ENCODE assay signal across 1 cellular context in the genomic region with DNA sequence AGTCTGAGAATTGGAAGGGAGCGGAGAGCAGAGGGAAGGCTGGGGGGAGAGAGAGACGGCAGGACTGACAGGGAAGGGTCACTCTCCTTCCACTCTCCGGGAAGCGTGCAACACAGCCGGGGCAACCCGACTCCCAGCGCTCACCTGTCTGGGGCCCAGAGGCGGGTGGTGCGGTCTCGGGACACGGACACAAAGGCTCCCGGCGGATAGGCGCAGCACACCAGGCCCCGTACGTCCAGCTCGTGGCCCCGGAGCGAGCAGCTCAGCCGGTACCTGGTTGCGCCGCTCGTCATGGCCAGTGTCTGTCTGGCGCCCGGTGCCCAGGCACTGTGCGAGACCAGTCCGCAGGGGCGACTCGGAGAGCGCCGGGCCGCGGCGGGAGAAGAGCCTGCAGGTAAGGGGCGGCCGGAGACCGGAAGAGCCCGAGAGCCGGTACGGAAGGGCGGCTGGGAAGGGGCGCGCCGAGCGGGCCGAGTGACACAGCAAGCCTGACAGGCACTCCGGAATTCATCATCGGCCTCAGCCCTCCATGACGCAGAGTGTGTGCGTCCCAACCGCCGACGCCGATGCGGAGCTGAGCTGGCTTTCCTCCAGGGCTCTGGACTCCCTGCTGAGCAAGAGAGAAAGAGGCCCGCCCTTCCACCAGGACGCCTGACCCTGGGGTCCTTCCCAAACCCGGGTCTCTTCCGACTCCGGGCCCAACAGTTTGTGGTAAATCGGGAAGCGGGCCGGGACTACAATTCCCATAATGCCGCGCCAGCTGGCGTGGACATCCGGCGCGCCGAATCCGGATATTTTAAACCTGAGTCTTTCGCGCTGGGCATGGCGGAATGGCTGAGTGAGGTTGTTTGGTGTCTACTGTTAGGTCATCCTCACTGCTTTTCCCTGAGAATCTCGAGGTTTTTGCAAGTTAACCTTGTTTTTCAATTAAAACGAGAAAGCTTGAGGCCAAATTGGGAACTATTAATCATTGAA.
TF ChIP-seq lines count a peak whose summit lies in the region.

A gene (minus strand): TSS at position 490 of the 975 bp plus-strand sequence. CDS start 197 bp downstream, at position 293.

TF ChIP-seq in HepG2, 621 proteins besides CTCF, POLR2A, EP300 and RAD21 (continued from another document and continues in another):
- TF ChIP-seq, protein P1, sequence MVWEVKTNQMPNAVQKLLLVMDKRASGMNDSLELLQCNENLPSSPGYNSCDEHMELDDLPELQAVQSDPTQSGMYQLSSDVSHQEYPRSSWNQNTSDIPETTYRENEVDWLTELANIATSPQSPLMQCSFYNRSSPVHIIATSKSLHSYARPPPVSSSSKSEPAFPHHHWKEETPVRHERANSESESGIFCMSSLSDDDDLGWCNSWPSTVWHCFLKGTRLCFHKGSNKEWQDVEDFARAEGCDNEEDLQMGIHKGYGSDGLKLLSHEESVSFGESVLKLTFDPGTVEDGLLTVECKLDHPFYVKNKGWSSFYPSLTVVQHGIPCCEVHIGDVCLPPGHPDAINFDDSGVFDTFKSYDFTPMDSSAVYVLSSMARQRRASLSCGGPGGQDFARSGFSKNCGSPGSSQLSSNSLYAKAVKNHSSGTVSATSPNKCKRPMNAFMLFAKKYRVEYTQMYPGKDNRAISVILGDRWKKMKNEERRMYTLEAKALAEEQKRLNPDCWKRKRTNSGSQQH (CRISPR knock-in tag; IDR thresholded peaks at IDR 0.05; ENCODE audit: low read depth), result no peak
- TF ChIP-seq ATF1 (CRISPR knock-in tag; IDR thresholded peaks at IDR 0.05), result peak; percentile 99
- TF ChIP-seq SIX4 (CRISPR knock-in tag; IDR thresholded peaks at IDR 0.05), result no peak
- TF ChIP-seq ZNF83 (CRISPR knock-in tag; IDR thresholded peaks at IDR 0.05; ENCODE audit: borderline replicate concordance), result no peak; the same call in 1 of the 2 replicates
- TF ChIP-seq ZNF431 (CRISPR knock-in tag; IDR thresholded peaks at IDR 0.05; ENCODE audit: borderline replicate concordance, low read depth), result no peak
- no peak for TF ChIP-seq PAF1 (CRISPR knock-in tag; IDR thresholded peaks at IDR 0.05)
- no peak for TF ChIP-seq SNAPC2 (CRISPR knock-in tag; IDR thresholded peaks at IDR 0.05)
- TF ChIP-seq ZNF205 (CRISPR knock-in tag; IDR thresholded peaks at IDR 0.05), result no peak
- TF ChIP-seq SATB2 (CRISPR knock-in tag; IDR thresholded peaks at IDR 0.05), result no peak
- TF ChIP-seq U2AF2 (IDR thresholded peaks at IDR 0.05; ENCODE audit: low read depth, low read length), result no peak
- no peak for TF ChIP-seq ZNF879 (CRISPR knock-in tag; IDR thresholded peaks at IDR 0.05)
- TF ChIP-seq, protein P2, sequence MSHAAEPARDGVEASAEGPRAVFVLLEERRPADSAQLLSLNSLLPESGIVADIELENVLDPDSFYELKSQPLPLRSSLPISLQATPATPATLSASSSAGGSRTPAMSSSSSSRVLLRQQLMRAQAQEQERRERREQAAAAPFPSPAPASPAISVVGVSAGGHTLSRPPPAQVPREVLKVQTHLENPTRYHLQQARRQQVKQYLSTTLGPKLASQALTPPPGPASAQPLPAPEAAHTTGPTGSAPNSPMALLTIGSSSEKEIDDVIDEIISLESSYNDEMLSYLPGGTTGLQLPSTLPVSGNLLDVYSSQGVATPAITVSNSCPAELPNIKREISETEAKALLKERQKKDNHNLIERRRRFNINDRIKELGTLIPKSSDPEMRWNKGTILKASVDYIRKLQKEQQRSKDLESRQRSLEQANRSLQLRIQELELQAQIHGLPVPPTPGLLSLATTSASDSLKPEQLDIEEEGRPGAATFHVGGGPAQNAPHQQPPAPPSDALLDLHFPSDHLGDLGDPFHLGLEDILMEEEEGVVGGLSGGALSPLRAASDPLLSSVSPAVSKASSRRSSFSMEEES (CRISPR knock-in tag; IDR thresholded peaks at IDR 0.05), result no peak
- TF ChIP-seq, protein P3, sequence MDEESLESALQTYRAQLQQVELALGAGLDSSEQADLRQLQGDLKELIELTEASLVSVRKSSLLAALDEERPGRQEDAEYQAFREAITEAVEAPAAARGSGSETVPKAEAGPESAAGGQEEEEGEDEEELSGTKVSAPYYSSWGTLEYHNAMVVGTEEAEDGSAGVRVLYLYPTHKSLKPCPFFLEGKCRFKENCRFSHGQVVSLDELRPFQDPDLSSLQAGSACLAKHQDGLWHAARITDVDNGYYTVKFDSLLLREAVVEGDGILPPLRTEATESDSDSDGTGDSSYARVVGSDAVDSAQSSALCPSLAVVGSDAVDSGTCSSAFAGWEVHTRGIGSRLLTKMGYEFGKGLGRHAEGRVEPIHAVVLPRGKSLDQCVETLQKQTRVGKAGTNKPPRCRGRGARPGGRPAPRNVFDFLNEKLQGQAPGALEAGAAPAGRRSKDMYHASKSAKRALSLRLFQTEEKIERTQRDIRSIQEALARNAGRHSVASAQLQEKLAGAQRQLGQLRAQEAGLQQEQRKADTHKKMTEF (CRISPR knock-in tag; IDR thresholded peaks at IDR 0.05), result peak; percentile 90
- TF ChIP-seq, protein P4, sequence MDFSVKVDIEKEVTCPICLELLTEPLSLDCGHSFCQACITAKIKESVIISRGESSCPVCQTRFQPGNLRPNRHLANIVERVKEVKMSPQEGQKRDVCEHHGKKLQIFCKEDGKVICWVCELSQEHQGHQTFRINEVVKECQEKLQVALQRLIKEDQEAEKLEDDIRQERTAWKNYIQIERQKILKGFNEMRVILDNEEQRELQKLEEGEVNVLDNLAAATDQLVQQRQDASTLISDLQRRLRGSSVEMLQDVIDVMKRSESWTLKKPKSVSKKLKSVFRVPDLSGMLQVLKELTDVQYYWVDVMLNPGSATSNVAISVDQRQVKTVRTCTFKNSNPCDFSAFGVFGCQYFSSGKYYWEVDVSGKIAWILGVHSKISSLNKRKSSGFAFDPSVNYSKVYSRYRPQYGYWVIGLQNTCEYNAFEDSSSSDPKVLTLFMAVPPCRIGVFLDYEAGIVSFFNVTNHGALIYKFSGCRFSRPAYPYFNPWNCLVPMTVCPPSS (IDR thresholded peaks at IDR 0.05), result no peak
- TF ChIP-seq RFXANK (CRISPR knock-in tag; IDR thresholded peaks at IDR 0.05), result no peak
- TF ChIP-seq, protein P5, sequence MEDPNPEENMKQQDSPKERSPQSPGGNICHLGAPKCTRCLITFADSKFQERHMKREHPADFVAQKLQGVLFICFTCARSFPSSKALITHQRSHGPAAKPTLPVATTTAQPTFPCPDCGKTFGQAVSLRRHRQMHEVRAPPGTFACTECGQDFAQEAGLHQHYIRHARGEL (CRISPR knock-in tag; IDR thresholded peaks at IDR 0.05), result no peak
- TF ChIP-seq ZNF138 (CRISPR knock-in tag; IDR thresholded peaks at IDR 0.05; ENCODE audit: low read depth), result no peak
- peak; percentile 83 for TF ChIP-seq POGZ (CRISPR knock-in tag; IDR thresholded peaks at IDR 0.05)
- no peak for TF ChIP-seq POLR2AphosphoS2 (IDR thresholded peaks at IDR 0.05; ENCODE audit: low read depth, low read length)
- TF ChIP-seq ZNF292 (CRISPR knock-in tag; IDR thresholded peaks at IDR 0.05; ENCODE audit: borderline replicate concordance, low read depth), result peak; percentile 83
- TF ChIP-seq ZSCAN9 (CRISPR knock-in tag; IDR thresholded peaks at IDR 0.05; ENCODE audit: borderline replicate concordance), result no peak
- 0 out of 2 replicates have a peak, but pooled peaks have one; percentile 39 for TF ChIP-seq ZNF577 (CRISPR knock-in tag; IDR thresholded peaks at IDR 0.05; ENCODE audit: borderline replicate concordance, low read depth)
- TF ChIP-seq ZFX (CRISPR knock-in tag; IDR thresholded peaks at IDR 0.05; ENCODE audit: low read depth), result peak; percentile 97
- TF ChIP-seq, protein P6, sequence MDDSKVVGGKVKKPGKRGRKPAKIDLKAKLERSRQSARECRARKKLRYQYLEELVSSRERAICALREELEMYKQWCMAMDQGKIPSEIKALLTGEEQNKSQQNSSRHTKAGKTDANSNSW (CRISPR knock-in tag; IDR thresholded peaks at IDR 0.05; ENCODE audit: borderline replicate concordance), result no peak
- TF ChIP-seq ERF (CRISPR knock-in tag; IDR thresholded peaks at IDR 0.05), result 0 out of 2 replicates have a peak, but pooled peaks have one; percentile 37
- TF ChIP-seq, protein P7, sequence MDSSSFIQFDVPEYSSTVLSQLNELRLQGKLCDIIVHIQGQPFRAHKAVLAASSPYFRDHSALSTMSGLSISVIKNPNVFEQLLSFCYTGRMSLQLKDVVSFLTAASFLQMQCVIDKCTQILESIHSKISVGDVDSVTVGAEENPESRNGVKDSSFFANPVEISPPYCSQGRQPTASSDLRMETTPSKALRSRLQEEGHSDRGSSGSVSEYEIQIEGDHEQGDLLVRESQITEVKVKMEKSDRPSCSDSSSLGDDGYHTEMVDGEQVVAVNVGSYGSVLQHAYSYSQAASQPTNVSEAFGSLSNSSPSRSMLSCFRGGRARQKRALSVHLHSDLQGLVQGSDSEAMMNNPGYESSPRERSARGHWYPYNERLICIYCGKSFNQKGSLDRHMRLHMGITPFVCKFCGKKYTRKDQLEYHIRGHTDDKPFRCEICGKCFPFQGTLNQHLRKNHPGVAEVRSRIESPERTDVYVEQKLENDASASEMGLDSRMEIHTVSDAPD (CRISPR knock-in tag; IDR thresholded peaks at IDR 0.05), result no peak
- no peak for TF ChIP-seq HHEX (CRISPR knock-in tag; IDR thresholded peaks at IDR 0.05)
- 0 out of 2 replicates have a peak, but pooled peaks have one; percentile 38 for TF ChIP-seq ZNF383 (CRISPR knock-in tag; IDR thresholded peaks at IDR 0.05; ENCODE audit: borderline replicate concordance)
- no peak for TF ChIP-seq ATM (IDR thresholded peaks at IDR 0.05; ENCODE audit: borderline replicate concordance)
- TF ChIP-seq, protein P8, sequence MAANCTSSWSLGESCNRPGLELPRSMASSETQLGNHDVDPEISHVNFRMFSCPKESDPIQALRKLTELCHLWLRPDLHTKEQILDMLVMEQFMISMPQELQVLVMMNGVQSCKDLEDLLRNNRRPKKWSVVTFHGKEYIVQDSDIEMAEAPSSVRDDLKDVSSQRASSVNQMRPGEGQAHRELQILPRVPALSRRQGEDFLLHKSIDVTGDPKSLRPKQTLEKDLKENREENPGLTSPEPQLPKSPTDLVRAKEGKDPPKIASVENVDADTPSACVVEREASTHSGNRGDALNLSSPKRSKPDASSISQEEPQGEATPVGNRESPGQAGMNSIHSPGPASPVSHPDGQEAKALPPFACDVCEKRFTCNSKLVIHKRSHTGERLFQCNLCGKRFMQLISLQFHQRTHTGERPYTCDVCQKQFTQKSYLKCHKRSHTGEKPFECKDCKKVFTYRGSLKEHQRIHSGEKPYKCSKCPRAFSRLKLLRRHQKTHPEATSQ (CRISPR knock-in tag; IDR thresholded peaks at IDR 0.05; ENCODE audit: borderline replicate concordance), result no peak
- no peak for TF ChIP-seq ZNF382 (CRISPR knock-in tag; IDR thresholded peaks at IDR 0.05; ENCODE audit: borderline replicate concordance)
- no peak for TF ChIP-seq SOX6 (IDR thresholded peaks at IDR 0.05)
- TF ChIP-seq SOX6 (CRISPR knock-in tag; IDR thresholded peaks at IDR 0.05), result peak; percentile 63
- TF ChIP-seq ZNF773 (CRISPR knock-in tag; IDR thresholded peaks at IDR 0.05; ENCODE audit: borderline replicate concordance), result no peak
- no peak; the same call in 1 of the 2 replicates for TF ChIP-seq SALL2 (CRISPR knock-in tag; IDR thresholded peaks at IDR 0.05)
- TF ChIP-seq, protein P9, sequence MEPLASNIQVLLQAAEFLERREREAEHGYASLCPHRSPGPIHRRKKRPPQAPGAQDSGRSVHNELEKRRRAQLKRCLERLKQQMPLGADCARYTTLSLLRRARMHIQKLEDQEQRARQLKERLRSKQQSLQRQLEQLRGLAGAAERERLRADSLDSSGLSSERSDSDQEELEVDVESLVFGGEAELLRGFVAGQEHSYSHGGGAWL (CRISPR knock-in tag; IDR thresholded peaks at IDR 0.05), result peak; percentile 72; the same call in 1 of the 2 replicates
- TF ChIP-seq POLR2AphosphoS5 (IDR thresholded peaks at IDR 0.05; ENCODE audit: low read depth, low read length), result peak; percentile 77
- TF ChIP-seq, protein P10, sequence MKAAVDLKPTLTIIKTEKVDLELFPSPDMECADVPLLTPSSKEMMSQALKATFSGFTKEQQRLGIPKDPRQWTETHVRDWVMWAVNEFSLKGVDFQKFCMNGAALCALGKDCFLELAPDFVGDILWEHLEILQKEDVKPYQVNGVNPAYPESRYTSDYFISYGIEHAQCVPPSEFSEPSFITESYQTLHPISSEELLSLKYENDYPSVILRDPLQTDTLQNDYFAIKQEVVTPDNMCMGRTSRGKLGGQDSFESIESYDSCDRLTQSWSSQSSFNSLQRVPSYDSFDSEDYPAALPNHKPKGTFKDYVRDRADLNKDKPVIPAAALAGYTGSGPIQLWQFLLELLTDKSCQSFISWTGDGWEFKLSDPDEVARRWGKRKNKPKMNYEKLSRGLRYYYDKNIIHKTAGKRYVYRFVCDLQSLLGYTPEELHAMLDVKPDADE (CRISPR knock-in tag; IDR thresholded peaks at IDR 0.05), result no peak
- TF ChIP-seq ZNF496 (CRISPR knock-in tag; IDR thresholded peaks at IDR 0.05; ENCODE audit: insufficient replicate concordance), result no peak
- TF ChIP-seq BORCS8-MEF2B (CRISPR knock-in tag; IDR thresholded peaks at IDR 0.05), result peak; percentile 61; the same call in 1 of the 2 replicates
- TF ChIP-seq, protein P11, sequence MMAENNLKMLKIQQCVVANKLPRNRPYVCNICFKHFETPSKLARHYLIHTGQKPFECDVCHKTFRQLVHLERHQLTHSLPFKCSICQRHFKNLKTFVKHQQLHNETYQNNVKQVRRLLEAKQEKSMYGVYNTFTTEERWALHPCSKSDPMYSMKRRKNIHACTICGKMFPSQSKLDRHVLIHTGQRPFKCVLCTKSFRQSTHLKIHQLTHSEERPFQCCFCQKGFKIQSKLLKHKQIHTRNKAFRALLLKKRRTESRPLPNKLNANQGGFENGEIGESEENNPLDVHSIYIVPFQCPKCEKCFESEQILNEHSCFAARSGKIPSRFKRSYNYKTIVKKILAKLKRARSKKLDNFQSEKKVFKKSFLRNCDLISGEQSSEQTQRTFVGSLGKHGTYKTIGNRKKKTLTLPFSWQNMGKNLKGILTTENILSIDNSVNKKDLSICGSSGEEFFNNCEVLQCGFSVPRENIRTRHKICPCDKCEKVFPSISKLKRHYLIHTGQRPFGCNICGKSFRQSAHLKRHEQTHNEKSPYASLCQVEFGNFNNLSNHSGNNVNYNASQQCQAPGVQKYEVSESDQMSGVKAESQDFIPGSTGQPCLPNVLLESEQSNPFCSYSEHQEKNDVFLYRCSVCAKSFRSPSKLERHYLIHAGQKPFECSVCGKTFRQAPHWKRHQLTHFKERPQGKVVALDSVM (CRISPR knock-in tag; IDR thresholded peaks at IDR 0.05), result peak; percentile 54; the same call in 1 of the 2 replicates
- no peak for TF ChIP-seq ZNF652 (CRISPR knock-in tag; IDR thresholded peaks at IDR 0.05; ENCODE audit: borderline replicate concordance, low read depth)
- TF ChIP-seq NCOA1 (CRISPR knock-in tag; IDR thresholded peaks at IDR 0.05), result peak; percentile 56; the same call in 1 of the 2 replicates
- 0 out of 2 replicates have a peak, but pooled peaks have one; percentile 24 for TF ChIP-seq HNRNPL (IDR thresholded peaks at IDR 0.05; ENCODE audit: low read depth, low read length)
- no peak for TF ChIP-seq ZNF562 (CRISPR knock-in tag; IDR thresholded peaks at IDR 0.05; ENCODE audit: borderline replicate concordance)
- TF ChIP-seq, protein P12, sequence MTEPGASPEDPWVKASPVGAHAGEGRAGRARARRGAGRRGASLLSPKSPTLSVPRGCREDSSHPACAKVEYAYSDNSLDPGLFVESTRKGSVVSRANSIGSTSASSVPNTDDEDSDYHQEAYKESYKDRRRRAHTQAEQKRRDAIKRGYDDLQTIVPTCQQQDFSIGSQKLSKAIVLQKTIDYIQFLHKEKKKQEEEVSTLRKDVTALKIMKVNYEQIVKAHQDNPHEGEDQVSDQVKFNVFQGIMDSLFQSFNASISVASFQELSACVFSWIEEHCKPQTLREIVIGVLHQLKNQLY (CRISPR knock-in tag; IDR thresholded peaks at IDR 0.05), result 0 out of 2 replicates have a peak, but pooled peaks have one; percentile 5
- no peak for TF ChIP-seq STAT5B (CRISPR knock-in tag; IDR thresholded peaks at IDR 0.05)
- no peak for TF ChIP-seq DPF2 (CRISPR knock-in tag; IDR thresholded peaks at IDR 0.05; ENCODE audit: borderline replicate concordance, low read depth)
- no peak for TF ChIP-seq ZFAT (CRISPR knock-in tag; conservative IDR thresholded peaks at IDR 0.05)
- TF ChIP-seq PHF21A (CRISPR knock-in tag; IDR thresholded peaks at IDR 0.05), result peak; percentile 48; the same call in 1 of the 2 replicates
- TF ChIP-seq SPEN (CRISPR knock-in tag; IDR thresholded peaks at IDR 0.05; ENCODE audit: low read depth), result peak; percentile 76
